Comparison of ENCODE assay signal across 8 cellular contexts in genomic region chr4:169115897-169116254, GRCh38.
DNase-seq lines count a peak whose midpoint lies in the region; ATAC-seq lines count a peak whose summit lies in the region.

No MANE protein-coding gene starts in this region.

- H3K4me3 ChIP-seq in duodenal mucosa (ENCODE audit: low read depth in 1 of 2, low read length in 2 of 2), result no peak overlapping the region
- H3K4me3 ChIP-seq in trophoblast cell (ENCODE audit: low read depth, low read length), result no peak overlapping the region

- no peak overlapping the region for H3K18ac ChIP-seq in trophoblast cell (ENCODE audit: low read length)

- DNase-seq in NCI-H2107 (lab: John Stamatoyannopoulos, UW), result peak; percentile 50
- peak; percentile 85 to 86 for DNase-seq in trophoblast cell
- DNase-seq in activated CD4-positive, alpha-beta T cell treated with anti-CD3 and anti-CD28 coated beads, Interleukin-2, amount 50 U/mL, for 4 hours, result no peak
- no peak for DNase-seq in COR-L47 (lab: John Stamatoyannopoulos, UW)

- no peak overlapping the region for H4K8ac ChIP-seq in trophoblast cell (ENCODE audit: low read depth, low read length)

- no peak overlapping the region for H2BK5ac ChIP-seq in trophoblast cell (ENCODE audit: low read depth, low read length, poor library complexity)

- no peak overlapping the region for H2AK5ac ChIP-seq in trophoblast cell (ENCODE audit: low read length)

- H4K91ac ChIP-seq in trophoblast cell (ENCODE audit: low read depth, low read length), result no peak overlapping the region

- H2AFZ ChIP-seq in trophoblast cell (ENCODE audit: insufficient read depth, low read length, poor library complexity), result no peak overlapping the region

- H3K23ac ChIP-seq in trophoblast cell (ENCODE audit: low read length), result no peak overlapping the region

- no CpG with 5 or more reads among the region's 4 CpGs for WGBS in trophoblast cell (ENCODE audit: extremely low coverage, insufficient coverage, insufficient read length)

- no peak overlapping the region for H3K14ac ChIP-seq in trophoblast cell (ENCODE audit: low read length)

- H3K4ac ChIP-seq in trophoblast cell (ENCODE audit: low read depth, low read length), result no peak overlapping the region

- H3K79me2 ChIP-seq in trophoblast cell (ENCODE audit: control insufficient read depth, insufficient read depth, low read length, poor library complexity), result no peaks in the 10 kb centered on the region

- H3K27me3 ChIP-seq in duodenal mucosa (ENCODE audit: control insufficient read depth in 1 of 2, insufficient read depth in 2 of 2, low read length in 2 of 2) (no peaks in the 10 kb centered on the region), trophoblast cell (ENCODE audit: insufficient read depth, low read length) (no peaks in the 10 kb centered on the region)

- no peak overlapping the region for H2BK120ac ChIP-seq in trophoblast cell (ENCODE audit: insufficient read depth, low read length, poor library complexity)

- H3K9me3 ChIP-seq in duodenal mucosa (ENCODE audit: control insufficient read depth in 1 of 2, low read length in 2 of 2), result no peaks in the 10 kb centered on the region
- H3K9me3 ChIP-seq in trophoblast cell (ENCODE audit: insufficient read depth, low read depth, low read length), result no peaks in the 10 kb centered on the region

- no peak overlapping the region for H2BK12ac ChIP-seq in trophoblast cell (ENCODE audit: low read length)

- H3K36me3 ChIP-seq in duodenal mucosa (ENCODE audit: control insufficient read depth in 1 of 2, insufficient read depth in 2 of 2, low read length in 2 of 2), result peaks cover 18 to 42% of the 10 kb centered on the region in 2 donors
- peaks cover 14 to 17% of the 10 kb centered on the region in 2 experiments for H3K36me3 ChIP-seq in trophoblast cell (ENCODE audit: control insufficient read depth in 1 of 2, insufficient read depth in 2 of 2, low read length in 2 of 2)

- peaks cover 2% of the 10 kb centered on the region for H3K79me1 ChIP-seq in trophoblast cell (ENCODE audit: low read length)

- peak; percentile 52 for ATAC-seq in GM18907 (IDR thresholded peaks at IDR 0.05; ENCODE audit: unreplicated experiment)
- ATAC-seq in GM21619 (IDR thresholded peaks at IDR 0.05; ENCODE audit: unreplicated experiment), result no peak
- no peak for ATAC-seq in HG02798 (IDR thresholded peaks at IDR 0.05; ENCODE audit: poor library complexity, unreplicated experiment)

- no peak overlapping the region for H4K12ac ChIP-seq in trophoblast cell (ENCODE audit: low read depth, low read length)

- H3K9ac ChIP-seq in duodenal mucosa (ENCODE audit: low read depth in 1 of 2, low read length in 2 of 2) (no peak overlapping the region), trophoblast cell (ENCODE audit: low read length) (no peak overlapping the region)

- H3K4me1 ChIP-seq in duodenal mucosa (ENCODE audit: control insufficient read depth in 1 of 2, insufficient read depth in 2 of 2, low read length in 2 of 2) (peaks cover 21 to 25% of the 10 kb centered on the region in 2 donors), trophoblast cell (ENCODE audit: control insufficient read depth in 1 of 2, insufficient read depth in 2 of 2, low read length in 2 of 2) (peaks cover 4 to 5% of the 10 kb centered on the region in 2 experiments)

- H3K27ac ChIP-seq in duodenal mucosa (ENCODE audit: low read depth, low read length), result peak overlapping the region; percentile 71
- peak overlapping the region; percentile 66 for H3K27ac ChIP-seq in trophoblast cell (ENCODE audit: low read depth, low read length)

- no peak overlapping the region for H3K4me2 ChIP-seq in trophoblast cell (ENCODE audit: low read length)

Comparison
In these comparisons a context has a peak if more than half of its experiments do, and no peak if none do; other contexts are left out.
1. DNase-seq: peak in NCI-H2107 (single experiment) and trophoblast cell (2 of 2); none in activated CD4-positive, alpha-beta T cell treated with anti-CD3 and anti-CD28 coated beads, Interleukin-2, amount 50 U/mL, for 4 hours (0 of 2) and COR-L47 (single experiment).